ENCODE assay signal across 8 cellular contexts in the genomic region with DNA sequence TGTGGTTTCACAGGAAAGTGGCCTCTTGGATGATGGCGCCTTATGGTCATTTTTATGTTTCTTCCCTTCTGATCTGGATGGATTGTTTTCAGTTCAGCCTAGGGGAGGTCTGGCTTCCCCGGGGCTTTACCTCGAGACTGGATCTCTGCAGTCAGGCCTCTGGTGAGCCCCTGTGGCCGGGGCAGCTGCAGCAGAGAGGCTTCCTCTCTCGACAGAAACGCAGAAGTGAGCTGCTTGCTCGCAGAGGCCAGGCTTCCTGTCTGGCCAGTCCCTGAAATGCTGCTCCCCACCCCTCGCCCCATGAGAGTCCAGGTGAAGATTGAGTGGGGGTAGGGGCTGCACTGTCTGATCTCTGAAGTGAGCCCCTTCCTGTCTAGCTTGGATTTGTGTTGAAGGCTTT. TPM values are rescaled to one million over a fixed set of nuclear protein-coding genes. Genes with fewer than 3 reads are reported as not detected.
DNase-seq lines count a peak whose midpoint lies in the region; ATAC-seq and TF ChIP-seq lines count a peak whose summit lies in the region.

No MANE protein-coding gene starts in this region.

- H3K4me1 ChIP-seq in Peyer's patch (peaks cover 0 to 31% (median 6%) of the 10 kb centered on the region in 4 donors), mesenchymal stem cell (ENCODE audit: control insufficient read depth, insufficient read depth, low read depth, low read length) (peaks cover 21% of the 10 kb centered on the region)

- H2BK5ac ChIP-seq in mesenchymal stem cell (ENCODE audit: low read depth, low read length, poor library complexity, severe bottlenecking) = peak overlapping the region; percentile 34

- no peaks in the 10 kb centered on the region for H3K79me1 ChIP-seq in mesenchymal stem cell (replicated peaks; ENCODE audit: low read length, poor library complexity, severe bottlenecking)

- TF ChIP-seq CTCF in Peyer's patch (IDR thresholded peaks at IDR 0.05) = no peak

- H3K27me3 ChIP-seq in Peyer's patch (no peaks in the 10 kb centered on the region), mesenchymal stem cell (ENCODE audit: control insufficient read depth in 1 of 2, insufficient read depth in 1 of 2, low read length in 2 of 2) (peaks cover 5 to 11% of the 10 kb centered on the region in 2 experiments)

- peak in 2 of 3 donors; percentile 84 to 88 for DNase-seq in Peyer's patch
- peak; percentile 1 for DNase-seq in mesenchymal stem cell
- no peak for DNase-seq in ACHN
- no peak for DNase-seq in activated T-cell treated with anti-CD3 and anti-CD28 coated beads, Interleukin-2, amount 50 U/mL, for 48 hours
- no peak for DNase-seq in central memory CD4-positive, alpha-beta T cell

- in situ Hi-C loops in ACHN (cut with HindIII; ENCODE audit: low pct_ligation_motif_present, low pct_unique_long_range_greater_than_20kb, low sequenced_read_pairs) = no loop called here

- H4K8ac ChIP-seq in mesenchymal stem cell (ENCODE audit: low read length) = no peak overlapping the region

- no peak overlapping the region for H2BK15ac ChIP-seq in mesenchymal stem cell (ENCODE audit: low read depth, poor library complexity, severe bottlenecking)

- TF ChIP-seq POLR2A in Peyer's patch (IDR thresholded peaks at IDR 0.05) = no peak

- no peaks in the 10 kb centered on the region for H3K9me3 ChIP-seq in Peyer's patch
- no peaks in the 10 kb centered on the region for H3K9me3 ChIP-seq in mesenchymal stem cell (ENCODE audit: control insufficient read depth, low read length)

- H3K4me3 ChIP-seq in Peyer's patch = peak overlapping the region in 1 of 4 donors; percentile 7
- no peak overlapping the region for H3K4me3 ChIP-seq in mesenchymal stem cell (ENCODE audit: insufficient read depth in 1 of 2, low read depth in 1 of 2, low read length in 2 of 2)

- no peak overlapping the region for H4K91ac ChIP-seq in mesenchymal stem cell (ENCODE audit: low read length)

- no peak overlapping the region for H2AK5ac ChIP-seq in mesenchymal stem cell (ENCODE audit: low read length, severe bottlenecking)

- H3K23ac ChIP-seq in mesenchymal stem cell (ENCODE audit: low read length in 2 of 2) = no peak overlapping the region

- H3K27ac ChIP-seq in Peyer's patch (peak overlapping the region; percentile 57 to 83 (median 59)), mesenchymal stem cell (ENCODE audit: low read length, poor library complexity, severe bottlenecking) (peak overlapping the region; percentile 63)

- H3K4me2 ChIP-seq in mesenchymal stem cell (ENCODE audit: low read length, poor library complexity, severe bottlenecking) = no peak overlapping the region

- no peak overlapping the region for H3K14ac ChIP-seq in mesenchymal stem cell (ENCODE audit: low read length in 2 of 2)

- H3K4ac ChIP-seq in mesenchymal stem cell (ENCODE audit: low read depth in 1 of 2, low read length in 2 of 2) = no peak overlapping the region

- no peak overlapping the region for H3K18ac ChIP-seq in mesenchymal stem cell (ENCODE audit: low read depth in 1 of 2, low read length in 2 of 2)

- no peak overlapping the region for H2BK120ac ChIP-seq in mesenchymal stem cell (ENCODE audit: low read depth, low read length)

- H3K9ac ChIP-seq in mesenchymal stem cell (ENCODE audit: low read length) = no peak overlapping the region

- H2BK12ac ChIP-seq in mesenchymal stem cell (ENCODE audit: low read length in 2 of 2) = no peak overlapping the region

- ATAC-seq in GM18511 (IDR thresholded peaks at IDR 0.05; ENCODE audit: unreplicated experiment) (peak; percentile 51), HG02763 (IDR thresholded peaks at IDR 0.05; ENCODE audit: unreplicated experiment) (peak; percentile 41), HG03045 (IDR thresholded peaks at IDR 0.05; ENCODE audit: unreplicated experiment) (no peak)

- H3K36me3 ChIP-seq in Peyer's patch (no peaks in the 10 kb centered on the region), mesenchymal stem cell (ENCODE audit: control insufficient read depth in 1 of 2, insufficient read depth in 2 of 2, low read depth in 1 of 2, low read length in 2 of 2) (no peaks in the 10 kb centered on the region)

- 16% methylated on average over 8 of the region's 8 CpGs for WGBS in mesenchymal stem cell

- H2AFZ ChIP-seq in mesenchymal stem cell (ENCODE audit: low read depth, low read length) = no peak overlapping the region

RNA-seq across cellular contexts. Expression of gene PLCG2, which starts 44.0 kb away (rescaled TPM):
- 100 to 1,000 TPM in 1 of 4 donors, 10 to 100 TPM in 3; 30.5 to 243 (median 56.2) TPM for total RNA-seq in Peyer's patch
- 0.21 TPM for polyA plus RNA-seq in mesenchymal stem cell (2013, experiment 1 of 2)
- polyA plus RNA-seq in mesenchymal stem cell (2013, experiment 2 of 2) = 0.41 TPM

Comparison
In these comparisons a context has a peak if more than half of its experiments do, and no peak if none do; other contexts are left out.
1. DNase-seq: peak in Peyer's patch (2 of 3) and mesenchymal stem cell (single experiment); none in ACHN (single experiment), activated T-cell treated with anti-CD3 and anti-CD28 coated beads, Interleukin-2, amount 50 U/mL, for 48 hours (0 of 2) and central memory CD4-positive, alpha-beta T cell (single experiment).